ENCODE assay signal across 8 cellular contexts in genomic region chr7:7424151-7424873, GRCh38.
DNase-seq lines count a peak whose midpoint lies in the region; ATAC-seq, FAIRE-seq and TF ChIP-seq lines count a peak whose summit lies in the region.

No MANE protein-coding gene starts in this region.

- no peaks in the 10 kb centered on the region for H3K9me3 Mint-ChIP-seq in activated naive CD4-positive, alpha-beta T cell treated with anti-CD3 and anti-CD28 coated beads, Interleukin-2, amount 50 U/mL, for 24 hours
- H3K9me3 Mint-ChIP-seq in glutamatergic neuron (ENCODE audit: unreplicated experiment) = no peaks in the 10 kb centered on the region

- H3K36me3 ChIP-seq in Peyer's patch (no peaks in the 10 kb centered on the region), pancreas (no peaks in the 10 kb centered on the region)

- TF ChIP-seq POLR2A in H54 (IDR thresholded peaks at IDR 0.05; ENCODE audit: low read depth, low read length) = no peak
- no peak for TF ChIP-seq POLR2A in Peyer's patch (IDR thresholded peaks at IDR 0.05)

- DNase-seq in H54 (ENCODE audit: insufficient read length, low spot score) = peak; percentile 59
- DNase-seq in LHCN-M2 (ENCODE audit: low read depth) = peak; percentile 95
- DNase-seq in Peyer's patch = peak; percentile 48 to 84 (median 56)
- peak; percentile 61 for DNase-seq in glutamatergic neuron
- peak; percentile 32 to 63 (median 47) for DNase-seq in pancreas
- DNase-seq in KG1 (lab: John Stamatoyannopoulos, UW) = no peak

- H3K27me3 ChIP-seq in Peyer's patch (no peaks in the 10 kb centered on the region), pancreas (no peaks in the 10 kb centered on the region)

- FAIRE-seq in G401.6 (lab: Jason Lieb, UNC) = peak; percentile 97
- FAIRE-seq in H54 (lab: Jason Lieb, UNC) = peak; percentile 91
- FAIRE-seq in pancreas (lab: Jason Lieb, UNC) = no peak

- WGBS in pancreas, 2 donors = 28 to 37% methylated on average over 14 of the region's 14 CpGs

- H3K27ac Mint-ChIP-seq in activated naive CD4-positive, alpha-beta T cell treated with anti-CD3 and anti-CD28 coated beads, Interleukin-2, amount 50 U/mL, for 24 hours = no peak overlapping the region
- H3K27ac Mint-ChIP-seq in glutamatergic neuron (ENCODE audit: unreplicated experiment) = no peak overlapping the region

- H3K9me3 ChIP-seq in Peyer's patch (no peaks in the 10 kb centered on the region), pancreas (no peaks in the 10 kb centered on the region)

- no peaks in the 10 kb centered on the region for H3K27me3 Mint-ChIP-seq in activated naive CD4-positive, alpha-beta T cell treated with anti-CD3 and anti-CD28 coated beads, Interleukin-2, amount 50 U/mL, for 24 hours
- no peaks in the 10 kb centered on the region for H3K27me3 Mint-ChIP-seq in glutamatergic neuron (ENCODE audit: unreplicated experiment)

- ATAC-seq in pancreas = peak; percentile 76 to 98 (median 96)

- no peaks in the 10 kb centered on the region for H3K36me3 Mint-ChIP-seq in activated naive CD4-positive, alpha-beta T cell treated with anti-CD3 and anti-CD28 coated beads, Interleukin-2, amount 50 U/mL, for 24 hours
- no peaks in the 10 kb centered on the region for H3K36me3 Mint-ChIP-seq in glutamatergic neuron (ENCODE audit: unreplicated experiment)

- H3K4me3 Mint-ChIP-seq in activated naive CD4-positive, alpha-beta T cell treated with anti-CD3 and anti-CD28 coated beads, Interleukin-2, amount 50 U/mL, for 24 hours = peak overlapping the region; percentile 80
- no peak overlapping the region for H3K4me3 Mint-ChIP-seq in glutamatergic neuron (ENCODE audit: unreplicated experiment)

- H3K4me1 Mint-ChIP-seq in activated naive CD4-positive, alpha-beta T cell treated with anti-CD3 and anti-CD28 coated beads, Interleukin-2, amount 50 U/mL, for 24 hours = peaks cover 13% of the 10 kb centered on the region
- H3K4me1 Mint-ChIP-seq in glutamatergic neuron (ENCODE audit: low read depth, unreplicated experiment) = no peaks in the 10 kb centered on the region

- H3K4me1 ChIP-seq in Peyer's patch (no peaks in the 10 kb centered on the region), pancreas (no peaks in the 10 kb centered on the region)

- H3K4me3 ChIP-seq in Peyer's patch (peak overlapping the region; percentile 24 to 54 (median 35)), pancreas (peak overlapping the region in 2 of 4 donors; percentile 22 to 41)

- peak in 4 of 6 experiments; percentile 58 to 93 (median 88) for TF ChIP-seq CTCF in Peyer's patch (IDR thresholded peaks at IDR 0.05)
- peak; percentile 34 for TF ChIP-seq CTCF in glutamatergic neuron (IDR thresholded peaks at IDR 0.05; ENCODE audit: partially characterized antibody, unreplicated experiment)
- TF ChIP-seq CTCF in pancreas (IDR thresholded peaks at IDR 0.05) = peak; percentile 10 to 48 (median 42)

- intact Hi-C loops in pancreas (cut with DNase I) = no loop called here

- H3K27ac ChIP-seq in Peyer's patch (no peak overlapping the region), pancreas (no peak overlapping the region)

Comparison
In these comparisons a context has a peak if more than half of its experiments do, and no peak if none do; other contexts are left out.
1. CTCF ChIP-seq: peak in every context shown above with its lines; median percentile 88 in Peyer's patch; 42 in pancreas; 34 in glutamatergic neuron.